Comparison of ENCODE assay signal across 8 cellular contexts in genomic region chr19:2775556-2776430, GRCh38. TPM values are rescaled to one million over a fixed set of nuclear protein-coding genes. Genes with fewer than 3 reads are reported as not detected.
DNase-seq lines count a peak whose midpoint lies in the region; ATAC-seq lines count a peak whose summit lies in the region.

No MANE protein-coding gene starts in this region.

- peak; percentile 48 to 86 (median 60) for DNase-seq in CD4-positive, CD25-positive, alpha-beta regulatory T cell
- DNase-seq in T-helper 17 cell (peak; percentile 30 to 35 (median 34)), kidney tubule cell (ENCODE audit: low spot score) (peak; percentile 64), cerebellar cortex (ENCODE audit: low spot score) (no peak), mesendoderm (no peak)
- peak; percentile 35 to 73 (median 41) for DNase-seq in stimulated activated CD4-positive, alpha-beta T cell treated with anti-CD3 and anti-CD28 coated beads, TNF-alpha, amount 100 ng/mL, for 24 hours (ENCODE audit: low read depth in 3 of 3)

- no peak overlapping the region for H3K56ac ChIP-seq in mesendoderm (ENCODE audit: low read length)

- no peak overlapping the region for H4K5ac ChIP-seq in mesendoderm (ENCODE audit: low read length)

- H3K36me3 Mint-ChIP-seq in CD4-positive, CD25-positive, alpha-beta regulatory T cell, result peaks cover 10% of the 10 kb centered on the region
- H3K36me3 Mint-ChIP-seq in T-helper 17 cell (ENCODE audit: low read depth), result no peaks in the 10 kb centered on the region

- no peak overlapping the region for H3K4me2 ChIP-seq in mesendoderm (ENCODE audit: low read length)

- ATAC-seq in CD4-positive, CD25-positive, alpha-beta regulatory T cell (ENCODE audit: low read depth in 2 of 2), result peak; percentile 57 to 69
- ATAC-seq in T-helper 17 cell, result peak; percentile 84
- ATAC-seq in GM21825 (IDR thresholded peaks at IDR 0.05; ENCODE audit: unreplicated experiment), result no peak

- no peak overlapping the region for H3K9ac ChIP-seq in mesendoderm (ENCODE audit: low read length)

- peak overlapping the region; percentile 55 to 93 (median 84) for H3K4me3 Mint-ChIP-seq in CD4-positive, CD25-positive, alpha-beta regulatory T cell
- peak overlapping the region; percentile 91 for H3K4me3 Mint-ChIP-seq in T-helper 17 cell

- no peak overlapping the region for H4K8ac ChIP-seq in mesendoderm (ENCODE audit: low read depth, low read length)

- H3K27me3 ChIP-seq in CD4-positive, CD25-positive, alpha-beta regulatory T cell (ENCODE audit: control insufficient read depth, insufficient read depth, low read length), result no peaks in the 10 kb centered on the region
- H3K27me3 ChIP-seq in mesendoderm (ENCODE audit: insufficient read depth, low read length, poor library complexity), result no peaks in the 10 kb centered on the region

- no peak overlapping the region for H2BK15ac ChIP-seq in mesendoderm (replicated peaks; ENCODE audit: low read depth)

- no peaks in the 10 kb centered on the region for H3K9me3 ChIP-seq in CD4-positive, CD25-positive, alpha-beta regulatory T cell (ENCODE audit: control insufficient read depth in 2 of 2, low read length in 2 of 2)
- no peaks in the 10 kb centered on the region for H3K9me3 ChIP-seq in T-helper 17 cell (ENCODE audit: control insufficient read depth, low read length, poor library complexity, severe bottlenecking)

- no CpG with 5 or more reads among the region's 29 CpGs for WGBS in mesendoderm (ENCODE audit: extremely low coverage, insufficient coverage, low lambda C conversion rate)

- peak overlapping the region; percentile 55 for H3K4me3 ChIP-seq in CD4-positive, CD25-positive, alpha-beta regulatory T cell (ENCODE audit: low read depth, low read length)
- H3K4me3 ChIP-seq in mesendoderm (ENCODE audit: low read length), result no peak overlapping the region

- peaks cover 3% of the 10 kb centered on the region for H3K36me3 ChIP-seq in CD4-positive, CD25-positive, alpha-beta regulatory T cell (ENCODE audit: control insufficient read depth, insufficient read depth, low read length)
- peaks cover 1% of the 10 kb centered on the region for H3K36me3 ChIP-seq in mesendoderm (ENCODE audit: control insufficient read depth, insufficient read depth, low read length)

- peak overlapping the region; percentile 91 to 98 (median 97) for H3K27ac Mint-ChIP-seq in CD4-positive, CD25-positive, alpha-beta regulatory T cell
- peak overlapping the region; percentile 96 for H3K27ac Mint-ChIP-seq in T-helper 17 cell

- no peak overlapping the region for H3K18ac ChIP-seq in mesendoderm (ENCODE audit: low read length)

- peaks cover 0 to 2% (median 0%) of the 10 kb centered on the region in 7 donors for H3K9me3 Mint-ChIP-seq in CD4-positive, CD25-positive, alpha-beta regulatory T cell

- H3K4ac ChIP-seq in mesendoderm (ENCODE audit: low read depth, low read length), result no peak overlapping the region

- H3K79me2 ChIP-seq in mesendoderm (ENCODE audit: control insufficient read depth, insufficient read depth, low read length), result peaks cover 89% of the 10 kb centered on the region

- peak overlapping the region; percentile 77 for H3K27ac ChIP-seq in CD4-positive, CD25-positive, alpha-beta regulatory T cell (ENCODE audit: insufficient read depth, low read length, poor library complexity, severe bottlenecking)
- H3K27ac ChIP-seq in angular gyrus (ENCODE audit: low read depth, low read length) (peak overlapping the region; percentile 34), mesendoderm (ENCODE audit: low read depth, low read length) (no peak overlapping the region)

- H2BK5ac ChIP-seq in mesendoderm (ENCODE audit: low read length), result no peak overlapping the region

- H2AK5ac ChIP-seq in mesendoderm (ENCODE audit: low read length), result no peak overlapping the region

- no peaks in the 10 kb centered on the region for H3K27me3 Mint-ChIP-seq in CD4-positive, CD25-positive, alpha-beta regulatory T cell
- H3K27me3 Mint-ChIP-seq in T-helper 17 cell, result no peaks in the 10 kb centered on the region

- peaks cover 5 to 42% (median 26%) of the 10 kb centered on the region in 4 donors for H3K4me1 Mint-ChIP-seq in CD4-positive, CD25-positive, alpha-beta regulatory T cell
- H3K4me1 Mint-ChIP-seq in T-helper 17 cell, result peaks cover 25% of the 10 kb centered on the region

- peaks cover 16% of the 10 kb centered on the region for H3K4me1 ChIP-seq in CD4-positive, CD25-positive, alpha-beta regulatory T cell (ENCODE audit: control insufficient read depth, insufficient read depth, low read length, poor library complexity, severe bottlenecking)
- no peaks in the 10 kb centered on the region for H3K4me1 ChIP-seq in mesendoderm (ENCODE audit: control insufficient read depth, low read depth, low read length)

- H3K79me1 ChIP-seq in mesendoderm (ENCODE audit: low read length), result peaks cover 14% of the 10 kb centered on the region

- H2BK120ac ChIP-seq in mesendoderm (ENCODE audit: low read depth, low read length), result no peak overlapping the region

- H3K23ac ChIP-seq in mesendoderm (ENCODE audit: low read length), result no peak overlapping the region

RNA-seq across cellular contexts. Expression of gene SGTA, which starts 7.3 kb away (rescaled TPM):
- 35.7 TPM for total RNA-seq in CD4-positive, CD25-positive, alpha-beta regulatory T cell
- polyA plus RNA-seq in CD4-positive, CD25-positive, alpha-beta regulatory T cell, result 10 to 100 TPM; 28.2 to 35.3 (median 31.5) TPM
- 10 to 100 TPM; 29.2 to 31.9 TPM for total RNA-seq in T-helper 17 cell
- polyA plus RNA-seq in mesendoderm (2013, experiment 1 of 2), result 86.5 TPM
- 85.9 TPM for polyA plus RNA-seq in mesendoderm (2013, experiment 2 of 2)

RNA-seq across cellular contexts. Expression of gene THOP1, which starts 9.5 kb away (rescaled TPM):
- 26.5 TPM for total RNA-seq in CD4-positive, CD25-positive, alpha-beta regulatory T cell
- polyA plus RNA-seq in CD4-positive, CD25-positive, alpha-beta regulatory T cell, result 10 to 100 TPM; 20.0 to 28.0 (median 23.3) TPM
- 10 to 100 TPM; 24.2 to 28.1 TPM for total RNA-seq in T-helper 17 cell
- 82.0 TPM for polyA plus RNA-seq in mesendoderm (2013, experiment 1 of 2)
- 80.2 TPM for polyA plus RNA-seq in mesendoderm (2013, experiment 2 of 2)

RNA-seq across cellular contexts. Expression of gene SLC39A3, which starts 36.0 kb away (rescaled TPM):
- total RNA-seq in CD4-positive, CD25-positive, alpha-beta regulatory T cell, result 14.6 TPM
- polyA plus RNA-seq in CD4-positive, CD25-positive, alpha-beta regulatory T cell, result 10 to 100 TPM; 35.1 to 41.8 (median 36.9) TPM
- total RNA-seq in T-helper 17 cell, result 10 to 100 TPM; 12.3 to 20.6 TPM
- polyA plus RNA-seq in mesendoderm (2013, experiment 1 of 2), result 24.2 TPM
- 25.8 TPM for polyA plus RNA-seq in mesendoderm (2013, experiment 2 of 2)

RNA-seq across cellular contexts. Expression of gene ZNF554, which starts 43.9 kb away (rescaled TPM):
- 3.3 TPM for total RNA-seq in CD4-positive, CD25-positive, alpha-beta regulatory T cell
- polyA plus RNA-seq in CD4-positive, CD25-positive, alpha-beta regulatory T cell, result 1 to 10 TPM; 1.8 to 6.1 (median 3.5) TPM
- 1 to 10 TPM; 3.0 to 3.2 TPM for total RNA-seq in T-helper 17 cell
- 2.2 TPM for polyA plus RNA-seq in mesendoderm (2013, experiment 1 of 2)
- 2.2 TPM for polyA plus RNA-seq in mesendoderm (2013, experiment 2 of 2)

RNA-seq across cellular contexts. Expression of gene DIRAS1, which starts 54.6 kb away (rescaled TPM):
- not detected for total RNA-seq in CD4-positive, CD25-positive, alpha-beta regulatory T cell
- polyA plus RNA-seq in CD4-positive, CD25-positive, alpha-beta regulatory T cell, result not detected
- total RNA-seq in T-helper 17 cell, result under 1 TPM; 0.40 to 0.42 TPM
- polyA plus RNA-seq in mesendoderm (2013, experiment 1 of 2), result 4.4 TPM
- polyA plus RNA-seq in mesendoderm (2013, experiment 2 of 2), result 4.9 TPM

Comparison
In these comparisons a context has a peak if more than half of its experiments do, and no peak if none do; other contexts are left out.
1. DNase-seq: peak in CD4-positive, CD25-positive, alpha-beta regulatory T cell (3 of 3), T-helper 17 cell (3 of 3), kidney tubule cell (single experiment) and stimulated activated CD4-positive, alpha-beta T cell treated with anti-CD3 and anti-CD28 coated beads, TNF-alpha, amount 100 ng/mL, for 24 hours (3 of 3); none in cerebellar cortex (single experiment) and mesendoderm (single experiment).